Comparison of ENCODE assay signal across 16 cellular contexts in the genomic region with DNA sequence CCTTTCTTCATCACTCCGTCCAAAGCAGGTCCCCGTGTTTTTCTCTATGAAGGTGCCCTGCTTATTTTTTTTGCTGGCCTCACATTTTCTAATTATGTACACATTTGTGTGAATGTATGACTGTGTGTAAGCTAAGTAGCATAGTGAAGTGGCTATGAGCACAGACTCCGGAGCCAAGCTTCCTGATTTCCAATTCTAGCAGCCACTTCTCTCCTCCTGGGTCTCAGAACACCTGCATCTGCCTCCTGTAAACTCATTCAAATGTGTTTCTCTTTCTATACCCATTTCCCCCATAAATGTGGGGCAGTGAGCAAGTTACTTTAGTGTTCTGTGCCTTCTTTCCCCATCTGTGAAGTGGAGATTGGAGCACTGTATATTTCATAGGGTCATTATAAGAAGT. TPM values are rescaled to one million over a fixed set of nuclear protein-coding genes. Genes with fewer than 3 reads are reported as not detected.
DNase-seq lines count a peak whose midpoint lies in the region; ATAC-seq and TF ChIP-seq lines count a peak whose summit lies in the region.
"Had no signal": no experiment of that assay in that cellular context is flagged by ENCODE, and none has a peak within 500 bp of the region (broad histone marks: within the 10 kb centered on the region; RNA-seq: fewer than 3 reads in every experiment).

No MANE protein-coding gene starts in this region.

- DNase-seq in T-helper 1 cell (no peak), NCI-H748 (lab: John Stamatoyannopoulos, UW; ENCODE audit: unreplicated experiment) (no peak), prostate gland (ENCODE audit: low spot score) (no peak), kidney glomerular epithelial cell (lab: John Stamatoyannopoulos, UW) (no peak)
- no peak for DNase-seq in activated naive CD8-positive, alpha-beta T cell treated with anti-CD3 and anti-CD28 coated beads, Interleukin-2, amount 10 ng/mL, durations not matched to agents 7 days and 5 days
- DNase-seq: aorta; NCI-H1092 treated with DMSO at 0.1 percent for 48 hours; occipital lobe; OCI-M1; stimulated activated CD4-positive, alpha-beta T cell treated with anti-CD3 and anti-CD28 coated beads, Interleukin-2, amount 100 ng/mL, for 24 hours had no signal

- no peaks in the 10 kb centered on the region for H3K36me3 ChIP-seq in prostate gland
- H3K36me3 ChIP-seq: suprapubic skin had no signal

- H3K4me1 Mint-ChIP-seq in T-helper 1 cell treated with Interleukin-12 subunit alpha and Interleukin-12 subunit beta and Interleukin-4 antibody, amounts not matched to agents 30 μg/mL and 1 μg/mL, for 36 hours (ENCODE audit: low read depth), result peaks cover 61% of the 10 kb centered on the region
- H3K4me1 Mint-ChIP-seq in activated naive CD8-positive, alpha-beta T cell treated with anti-CD3 and anti-CD28 coated beads, Interleukin-2, amount 10 ng/mL, durations not matched to agents 7 days and 5 days, result peaks cover 60% of the 10 kb centered on the region
- H3K4me1 Mint-ChIP-seq in stimulated activated memory B cell treated with anti-CD40 and anti-IgM and Interleukin-4, amounts not matched to agents 10 μg/mL and 1 μg/mL and 100 μg/mL, for 72 hours, result peaks cover 55% of the 10 kb centered on the region

- no peaks in the 10 kb centered on the region for H3K4me1 ChIP-seq in prostate gland (replicated peaks)
- H3K4me1 ChIP-seq: suprapubic skin had no signal

- H3K9me3 ChIP-seq in prostate gland, result no peaks in the 10 kb centered on the region
- H3K9me3 ChIP-seq: suprapubic skin had no signal

- peaks cover 31% of the 10 kb centered on the region for H3K36me3 Mint-ChIP-seq in T-helper 1 cell treated with Interleukin-12 subunit alpha and Interleukin-12 subunit beta and Interleukin-4 antibody, amounts not matched to agents 30 μg/mL and 1 μg/mL, for 36 hours (ENCODE audit: low read depth)
- peaks cover 34% of the 10 kb centered on the region for H3K36me3 Mint-ChIP-seq in activated naive CD8-positive, alpha-beta T cell treated with anti-CD3 and anti-CD28 coated beads, Interleukin-2, amount 10 ng/mL, durations not matched to agents 7 days and 5 days
- peaks cover 46% of the 10 kb centered on the region for H3K36me3 Mint-ChIP-seq in stimulated activated memory B cell treated with anti-CD40 and anti-IgM and Interleukin-4, amounts not matched to agents 10 μg/mL and 1 μg/mL and 100 μg/mL, for 72 hours

- H3K4me3 ChIP-seq in prostate gland, result no peak overlapping the region
- H3K4me3 ChIP-seq: suprapubic skin had no signal

- peak overlapping the region; percentile 89 for H3K27ac Mint-ChIP-seq in T-helper 1 cell treated with Interleukin-12 subunit alpha and Interleukin-12 subunit beta and Interleukin-4 antibody, amounts not matched to agents 30 μg/mL and 1 μg/mL, for 36 hours
- peak overlapping the region; percentile 93 for H3K27ac Mint-ChIP-seq in activated naive CD8-positive, alpha-beta T cell treated with anti-CD3 and anti-CD28 coated beads, Interleukin-2, amount 10 ng/mL, durations not matched to agents 7 days and 5 days
- peak overlapping the region; percentile 86 for H3K27ac Mint-ChIP-seq in stimulated activated memory B cell treated with anti-CD40 and anti-IgM and Interleukin-4, amounts not matched to agents 10 μg/mL and 1 μg/mL and 100 μg/mL, for 72 hours

- 52% methylated on average over 3 of the region's 3 CpGs for WGBS in prostate gland

- POLR2A ChIA-PET in activated naive CD8-positive, alpha-beta T cell treated with anti-CD3 and anti-CD28 coated beads, Interleukin-2, amount 10 ng/mL, durations not matched to agents 7 days and 5 days (lab: Charles Lee), result interaction anchor here (3.5 kb wide), 1 partner anchor 19 kb away, joined by 24 read pairs; no protein-coding TSS in a partner anchor

- H3K27ac ChIP-seq in prostate gland, result no peak overlapping the region
- H3K27ac ChIP-seq: 22Rv1, suprapubic skin had no signal

- peaks cover 12% of the 10 kb centered on the region for H3K9me3 Mint-ChIP-seq in T-helper 1 cell treated with Interleukin-12 subunit alpha and Interleukin-12 subunit beta and Interleukin-4 antibody, amounts not matched to agents 30 μg/mL and 1 μg/mL, for 36 hours
- H3K9me3 Mint-ChIP-seq in activated naive CD8-positive, alpha-beta T cell treated with anti-CD3 and anti-CD28 coated beads, Interleukin-2, amount 10 ng/mL, durations not matched to agents 7 days and 5 days, result peaks cover 10% of the 10 kb centered on the region
- peaks cover 3% of the 10 kb centered on the region for H3K9me3 Mint-ChIP-seq in stimulated activated memory B cell treated with anti-CD40 and anti-IgM and Interleukin-4, amounts not matched to agents 10 μg/mL and 1 μg/mL and 100 μg/mL, for 72 hours

- peak; percentile 51 for ATAC-seq in HG03342 (IDR thresholded peaks at IDR 0.05; ENCODE audit: unreplicated experiment)
- no peak for ATAC-seq in activated naive CD8-positive, alpha-beta T cell treated with anti-CD3 and anti-CD28 coated beads, Interleukin-2, amount 10 ng/mL, durations not matched to agents 7 days and 5 days (ENCODE audit: low read depth)
- ATAC-seq in stimulated activated memory B cell treated with anti-CD40 and anti-IgM and Interleukin-4, amounts not matched to agents 10 μg/mL and 1 μg/mL and 100 μg/mL, for 72 hours, result peak; percentile 32

- TF ChIP-seq POLR2A in prostate gland (IDR thresholded peaks at IDR 0.05), result no peak

- no peak for TF ChIP-seq CTCF in prostate gland (IDR thresholded peaks at IDR 0.05)

- H3K27me3 Mint-ChIP-seq in T-helper 1 cell treated with Interleukin-12 subunit alpha and Interleukin-12 subunit beta and Interleukin-4 antibody, amounts not matched to agents 30 μg/mL and 1 μg/mL, for 36 hours (ENCODE audit: low read depth), result no peaks in the 10 kb centered on the region
- no peaks in the 10 kb centered on the region for H3K27me3 Mint-ChIP-seq in activated naive CD8-positive, alpha-beta T cell treated with anti-CD3 and anti-CD28 coated beads, Interleukin-2, amount 10 ng/mL, durations not matched to agents 7 days and 5 days
- H3K27me3 Mint-ChIP-seq in stimulated activated memory B cell treated with anti-CD40 and anti-IgM and Interleukin-4, amounts not matched to agents 10 μg/mL and 1 μg/mL and 100 μg/mL, for 72 hours, result no peaks in the 10 kb centered on the region

- no peaks in the 10 kb centered on the region for H3K27me3 ChIP-seq in prostate gland (replicated peaks; ENCODE audit: insufficient read depth)
- H3K27me3 ChIP-seq: suprapubic skin had no signal

- intact Hi-C loops in prostate gland (cut with DNase I), result no loop called here

- H3K4me3 Mint-ChIP-seq in T-helper 1 cell treated with Interleukin-12 subunit alpha and Interleukin-12 subunit beta and Interleukin-4 antibody, amounts not matched to agents 30 μg/mL and 1 μg/mL, for 36 hours, result peak overlapping the region; percentile 85
- H3K4me3 Mint-ChIP-seq in activated naive CD8-positive, alpha-beta T cell treated with anti-CD3 and anti-CD28 coated beads, Interleukin-2, amount 10 ng/mL, durations not matched to agents 7 days and 5 days, result peak overlapping the region; percentile 91
- H3K4me3 Mint-ChIP-seq in stimulated activated memory B cell treated with anti-CD40 and anti-IgM and Interleukin-4, amounts not matched to agents 10 μg/mL and 1 μg/mL and 100 μg/mL, for 72 hours, result peak overlapping the region; percentile 80

RNA-seq across cellular contexts. Expression of gene SLAMF6, which starts 2.1 kb away (rescaled TPM):
- 10 to 100 TPM; 43.0 to 48.1 TPM for total RNA-seq in activated naive CD8-positive, alpha-beta T cell treated with anti-CD3 and anti-CD28 coated beads, Interleukin-2, amount 10 ng/mL, durations not matched to agents 7 days and 5 days
- 1 to 10 TPM in 1 of 2 donors, under 1 TPM in 1; 0.64 to 1.4 TPM for total RNA-seq in prostate gland
- total RNA-seq: epithelial cell of proximal tubule, occipital lobe had no signal

RNA-seq across cellular contexts. Expression of gene CD84, which starts 58.3 kb away (rescaled TPM):
- 10 to 100 TPM; 58.5 to 66.8 TPM for total RNA-seq in activated naive CD8-positive, alpha-beta T cell treated with anti-CD3 and anti-CD28 coated beads, Interleukin-2, amount 10 ng/mL, durations not matched to agents 7 days and 5 days
- total RNA-seq in prostate gland, result 1 to 10 TPM; 1.2 to 6.7 TPM
- total RNA-seq: epithelial cell of proximal tubule had no signal

Comparison
In these comparisons a context has a peak if more than half of its experiments do, and no peak if none do; other contexts are left out.
1. RNA of gene SLAMF6, which starts 2.1 kb away (total RNA-seq): 43.0 to 48.1 TPM in activated naive CD8-positive, alpha-beta T cell treated with anti-CD3 and anti-CD28 coated beads, Interleukin-2, amount 10 ng/mL, durations not matched to agents 7 days and 5 days; 0.64 to 1.4 TPM in prostate gland; every median in the first group is over 10 times any median in the second.
2. RNA of gene CD84, which starts 58.3 kb away (total RNA-seq): 58.5 to 66.8 TPM in activated naive CD8-positive, alpha-beta T cell treated with anti-CD3 and anti-CD28 coated beads, Interleukin-2, amount 10 ng/mL, durations not matched to agents 7 days and 5 days; 1.2 to 6.7 TPM in prostate gland; every median in the first group is over 4 times any median in the second.
3. Peak in every context shown above with its lines, with median percentiles within 50 percentile points of each other: H3K27ac Mint-ChIP-seq and H3K4me3 Mint-ChIP-seq.